1 cellular context compared by ENCODE assay signal in the genomic region with DNA sequence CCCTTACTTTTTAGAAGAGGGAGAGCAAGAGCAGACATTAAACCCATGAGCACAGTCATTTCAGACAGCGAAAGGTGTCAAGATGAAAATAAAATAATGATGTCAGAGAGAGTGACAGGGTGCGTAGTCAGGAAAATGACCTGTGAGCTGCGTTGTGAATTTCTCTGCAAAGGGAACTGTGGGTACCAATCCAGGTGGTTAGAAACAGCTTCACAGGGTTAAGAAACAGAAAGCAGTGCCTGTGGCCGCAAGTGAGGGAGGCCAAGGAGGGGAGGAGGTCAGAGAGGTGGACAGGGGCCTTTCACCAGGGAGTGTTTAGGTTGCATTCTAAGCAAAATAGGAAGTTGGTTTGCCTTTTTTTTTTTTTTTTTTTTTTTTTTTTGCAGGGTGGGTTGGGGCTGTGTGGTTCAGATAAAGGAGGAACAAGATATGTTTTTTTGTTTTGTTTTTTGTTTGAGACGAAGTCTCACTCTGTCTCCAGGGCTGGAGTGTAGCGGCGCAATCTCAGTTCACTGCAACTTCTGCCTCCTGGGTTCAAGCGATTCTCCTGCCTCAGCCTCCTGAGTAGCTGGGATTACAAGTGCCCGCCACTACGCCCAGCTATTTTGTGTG.
A peak's percentile ranks its signal among the peaks of the same experiment; 100 is the strongest.
TF ChIP-seq lines count a peak whose summit lies in the region.

No MANE protein-coding gene starts in this region.

TF ChIP-seq in K562, 482 proteins besides CTCF, POLR2A, EP300 and RAD21 (continued from another document and continues in another):
- TF ChIP-seq, protein P1, sequence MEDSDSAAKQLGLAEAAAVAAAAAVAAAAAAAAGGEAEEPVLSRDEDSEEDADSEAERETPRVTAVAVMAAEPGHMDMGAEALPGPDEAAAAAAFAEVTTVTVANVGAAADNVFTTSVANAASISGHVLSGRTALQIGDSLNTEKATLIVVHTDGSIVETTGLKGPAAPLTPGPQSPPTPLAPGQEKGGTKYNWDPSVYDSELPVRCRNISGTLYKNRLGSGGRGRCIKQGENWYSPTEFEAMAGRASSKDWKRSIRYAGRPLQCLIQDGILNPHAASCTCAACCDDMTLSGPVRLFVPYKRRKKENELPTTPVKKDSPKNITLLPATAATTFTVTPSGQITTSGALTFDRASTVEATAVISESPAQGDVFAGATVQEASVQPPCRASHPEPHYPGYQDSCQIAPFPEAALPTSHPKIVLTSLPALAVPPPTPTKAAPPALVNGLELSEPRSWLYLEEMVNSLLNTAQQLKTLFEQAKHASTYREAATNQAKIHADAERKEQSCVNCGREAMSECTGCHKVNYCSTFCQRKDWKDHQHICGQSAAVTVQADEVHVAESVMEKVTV (CRISPR knock-in tag; IDR thresholded peaks at IDR 0.05), result no peak
- no peak for TF ChIP-seq MYC (IDR thresholded peaks at IDR 0.05; ENCODE audit: low read depth, low read length)
- no peak for TF ChIP-seq MYC (CRISPR knock-in tag; IDR thresholded peaks at IDR 0.05; ENCODE audit: borderline replicate concordance, low read depth)
- no peak for TF ChIP-seq IFI16 (CRISPR knock-in tag; IDR thresholded peaks at IDR 0.05)
- no peak for TF ChIP-seq CSDE1 (IDR thresholded peaks at IDR 0.05)
- TF ChIP-seq PRMT5 (CRISPR knock-in tag; IDR thresholded peaks at IDR 0.05), result no peak
- peak; percentile 45; the same call in 1 of the 2 replicates for TF ChIP-seq HDAC2 (IDR thresholded peaks at IDR 0.05)
- TF ChIP-seq CREM (IDR thresholded peaks at IDR 0.05; ENCODE audit: low read depth), result no peak
- TF ChIP-seq ZHX1 (conservative IDR thresholded peaks at IDR 0.05; ENCODE audit: low read length), result no peak
- no peak for TF ChIP-seq CBX8 (IDR thresholded peaks at IDR 0.05; ENCODE audit: borderline replicate concordance, extremely low read depth, low read depth, low read length, poor library complexity, severe bottlenecking)
- TF ChIP-seq, protein P2, sequence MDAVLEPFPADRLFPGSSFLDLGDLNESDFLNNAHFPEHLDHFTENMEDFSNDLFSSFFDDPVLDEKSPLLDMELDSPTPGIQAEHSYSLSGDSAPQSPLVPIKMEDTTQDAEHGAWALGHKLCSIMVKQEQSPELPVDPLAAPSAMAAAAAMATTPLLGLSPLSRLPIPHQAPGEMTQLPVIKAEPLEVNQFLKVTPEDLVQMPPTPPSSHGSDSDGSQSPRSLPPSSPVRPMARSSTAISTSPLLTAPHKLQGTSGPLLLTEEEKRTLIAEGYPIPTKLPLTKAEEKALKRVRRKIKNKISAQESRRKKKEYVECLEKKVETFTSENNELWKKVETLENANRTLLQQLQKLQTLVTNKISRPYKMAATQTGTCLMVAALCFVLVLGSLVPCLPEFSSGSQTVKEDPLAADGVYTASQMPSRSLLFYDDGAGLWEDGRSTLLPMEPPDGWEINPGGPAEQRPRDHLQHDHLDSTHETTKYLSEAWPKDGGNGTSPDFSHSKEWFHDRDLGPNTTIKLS (IDR thresholded peaks at IDR 0.05; ENCODE audit: borderline replicate concordance, low read depth), result no peak
- TF ChIP-seq, protein P3, sequence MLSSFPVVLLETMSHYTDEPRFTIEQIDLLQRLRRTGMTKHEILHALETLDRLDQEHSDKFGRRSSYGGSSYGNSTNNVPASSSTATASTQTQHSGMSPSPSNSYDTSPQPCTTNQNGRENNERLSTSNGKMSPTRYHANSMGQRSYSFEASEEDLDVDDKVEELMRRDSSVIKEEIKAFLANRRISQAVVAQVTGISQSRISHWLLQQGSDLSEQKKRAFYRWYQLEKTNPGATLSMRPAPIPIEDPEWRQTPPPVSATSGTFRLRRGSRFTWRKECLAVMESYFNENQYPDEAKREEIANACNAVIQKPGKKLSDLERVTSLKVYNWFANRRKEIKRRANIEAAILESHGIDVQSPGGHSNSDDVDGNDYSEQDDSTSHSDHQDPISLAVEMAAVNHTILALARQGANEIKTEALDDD (IDR thresholded peaks at IDR 0.05), result no peak
- TF ChIP-seq TFAM (CRISPR knock-in tag; conservative IDR thresholded peaks at IDR 0.05), result no peak
- no peak for TF ChIP-seq ARID2 (IDR thresholded peaks at IDR 0.05)
- TF ChIP-seq MBD1 (CRISPR knock-in tag; IDR thresholded peaks at IDR 0.05), result no peak
- TF ChIP-seq DPF2 (IDR thresholded peaks at IDR 0.05), result peak; percentile 75
- no peak for TF ChIP-seq PURB (CRISPR knock-in tag; IDR thresholded peaks at IDR 0.05; ENCODE audit: low read depth)
- no peak for TF ChIP-seq PTBP1 (IDR thresholded peaks at IDR 0.05; ENCODE audit: low read depth, low read length)
- no peak for TF ChIP-seq ZNF584 (CRISPR knock-in tag; IDR thresholded peaks at IDR 0.05; ENCODE audit: low read depth)
- TF ChIP-seq, protein P4, sequence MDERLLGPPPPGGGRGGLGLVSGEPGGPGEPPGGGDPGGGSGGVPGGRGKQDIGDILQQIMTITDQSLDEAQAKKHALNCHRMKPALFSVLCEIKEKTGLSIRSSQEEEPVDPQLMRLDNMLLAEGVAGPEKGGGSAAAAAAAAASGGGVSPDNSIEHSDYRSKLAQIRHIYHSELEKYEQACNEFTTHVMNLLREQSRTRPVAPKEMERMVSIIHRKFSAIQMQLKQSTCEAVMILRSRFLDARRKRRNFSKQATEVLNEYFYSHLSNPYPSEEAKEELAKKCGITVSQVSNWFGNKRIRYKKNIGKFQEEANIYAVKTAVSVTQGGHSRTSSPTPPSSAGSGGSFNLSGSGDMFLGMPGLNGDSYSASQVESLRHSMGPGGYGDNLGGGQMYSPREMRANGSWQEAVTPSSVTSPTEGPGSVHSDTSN (CRISPR knock-in tag; IDR thresholded peaks at IDR 0.05; ENCODE audit: low read depth), result no peak
- TF ChIP-seq, protein P4 (tag; conservative IDR thresholded peaks at IDR 0.05; ENCODE audit: low read depth), result no peak
- no peak for TF ChIP-seq ZNF23 (CRISPR knock-in tag; IDR thresholded peaks at IDR 0.05)
- no peak for TF ChIP-seq GATA2 (CRISPR knock-in tag; IDR thresholded peaks at IDR 0.05)
- TF ChIP-seq, protein P5, sequence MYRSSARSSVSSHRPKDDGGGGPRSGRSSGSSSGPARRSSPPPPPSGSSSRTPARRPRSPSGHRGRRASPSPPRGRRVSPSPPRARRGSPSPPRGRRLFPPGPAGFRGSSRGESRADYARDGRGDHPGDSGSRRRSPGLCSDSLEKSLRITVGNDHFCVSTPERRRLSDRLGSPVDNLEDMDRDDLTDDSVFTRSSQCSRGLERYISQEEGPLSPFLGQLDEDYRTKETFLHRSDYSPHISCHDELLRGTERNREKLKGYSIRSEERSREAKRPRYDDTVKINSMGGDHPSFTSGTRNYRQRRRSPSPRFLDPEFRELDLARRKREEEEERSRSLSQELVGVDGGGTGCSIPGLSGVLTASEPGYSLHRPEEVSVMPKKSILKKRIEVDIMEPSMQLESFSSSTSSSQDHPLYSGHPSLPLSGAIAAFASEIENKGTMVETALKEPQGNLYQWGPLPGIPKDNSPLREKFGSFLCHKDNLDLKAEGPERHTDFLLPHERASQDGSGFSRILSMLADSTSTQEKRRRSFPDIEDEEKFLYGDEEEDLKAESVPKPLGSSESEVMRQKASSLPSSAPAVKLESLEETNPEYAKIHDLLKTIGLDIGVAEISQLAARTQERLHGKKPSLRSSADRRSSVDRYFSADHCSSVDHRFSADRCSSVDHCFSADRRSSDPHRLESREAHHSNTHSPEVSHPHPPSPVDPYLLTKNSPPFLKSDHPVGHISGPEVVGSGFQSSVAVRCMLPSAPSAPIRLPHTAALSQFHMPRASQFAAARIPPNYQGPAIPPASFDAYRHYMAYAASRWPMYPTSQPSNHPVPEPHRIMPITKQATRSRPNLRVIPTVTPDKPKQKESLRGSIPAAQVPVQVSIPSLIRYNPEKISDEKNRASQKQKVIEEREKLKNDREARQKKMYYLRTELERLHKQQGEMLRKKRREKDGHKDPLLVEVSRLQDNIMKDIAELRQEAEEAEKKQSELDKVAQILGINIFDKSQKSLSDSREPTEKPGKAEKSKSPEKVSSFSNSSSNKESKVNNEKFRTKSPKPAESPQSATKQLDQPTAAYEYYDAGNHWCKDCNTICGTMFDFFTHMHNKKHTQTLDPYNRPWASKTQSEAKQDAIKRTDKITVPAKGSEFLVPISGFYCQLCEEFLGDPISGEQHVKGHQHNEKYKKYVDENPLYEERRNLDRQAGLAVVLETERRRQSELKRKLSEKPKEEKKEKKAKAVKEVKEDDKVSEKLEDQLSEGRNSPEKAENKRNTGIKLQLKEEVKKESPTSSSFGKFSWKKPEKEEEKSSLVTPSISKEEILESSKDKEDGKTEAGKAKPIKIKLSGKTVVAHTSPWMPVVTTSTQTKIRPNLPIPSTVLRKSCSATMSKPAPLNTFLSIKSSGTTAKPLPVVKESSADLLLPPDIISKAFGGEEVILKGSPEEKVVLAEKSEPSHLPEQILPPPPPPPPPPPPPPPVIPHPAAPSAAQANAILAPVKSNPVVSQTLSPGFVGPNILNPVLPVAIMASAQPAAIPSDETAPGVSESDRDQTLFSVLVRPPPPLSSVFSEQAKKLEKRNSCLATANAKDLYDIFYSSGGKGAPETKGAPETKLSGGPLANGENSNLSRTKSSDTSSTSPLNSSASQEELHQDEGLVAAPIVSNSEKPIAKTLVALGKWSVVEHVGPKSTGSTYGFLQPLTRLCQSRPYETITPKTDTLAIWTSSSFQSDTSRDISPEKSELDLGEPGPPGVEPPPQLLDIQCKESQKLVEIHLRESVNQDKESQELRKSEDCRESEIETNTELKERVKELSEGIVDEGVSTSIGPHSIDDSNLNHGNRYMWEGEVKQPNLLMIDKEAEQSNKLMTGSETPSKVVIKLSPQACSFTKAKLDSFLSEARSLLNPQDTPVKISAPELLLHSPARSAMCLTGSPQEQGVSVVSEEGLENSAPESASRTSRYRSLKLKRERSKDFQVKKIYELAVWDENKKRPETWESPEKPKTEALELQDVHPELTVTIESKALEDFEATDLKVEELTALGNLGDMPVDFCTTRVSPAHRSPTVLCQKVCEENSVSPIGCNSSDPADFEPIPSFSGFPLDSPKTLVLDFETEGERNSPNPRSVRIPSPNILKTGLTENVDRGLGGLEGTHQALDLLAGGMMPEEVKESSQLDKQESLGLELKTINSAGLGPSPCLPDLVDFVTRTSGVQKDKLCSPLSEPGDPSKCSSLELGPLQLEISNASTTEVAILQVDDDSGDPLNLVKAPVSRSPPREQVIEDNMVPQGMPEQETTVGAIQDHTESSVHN (IDR thresholded peaks at IDR 0.05; ENCODE audit: borderline replicate concordance in 1 of 2, low read depth in 1 of 2), result no peak
- TF ChIP-seq SAFB2 (IDR thresholded peaks at IDR 0.05; ENCODE audit: borderline replicate concordance, low read depth, low read length, severe bottlenecking), result no peak
- TF ChIP-seq SAP30 (IDR thresholded peaks at IDR 0.05; ENCODE audit: borderline replicate concordance, insufficient read depth, low read depth, low read length, poor library complexity, severe bottlenecking), result no peak
- TF ChIP-seq, protein P6, sequence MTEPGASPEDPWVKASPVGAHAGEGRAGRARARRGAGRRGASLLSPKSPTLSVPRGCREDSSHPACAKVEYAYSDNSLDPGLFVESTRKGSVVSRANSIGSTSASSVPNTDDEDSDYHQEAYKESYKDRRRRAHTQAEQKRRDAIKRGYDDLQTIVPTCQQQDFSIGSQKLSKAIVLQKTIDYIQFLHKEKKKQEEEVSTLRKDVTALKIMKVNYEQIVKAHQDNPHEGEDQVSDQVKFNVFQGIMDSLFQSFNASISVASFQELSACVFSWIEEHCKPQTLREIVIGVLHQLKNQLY (CRISPR knock-in tag; conservative IDR thresholded peaks at IDR 0.05), result no peak
- TF ChIP-seq SNIP1 (IDR thresholded peaks at IDR 0.05; ENCODE audit: low read depth), result no peak
